ENCODE assay signal across 28 cellular contexts in the genomic region with DNA sequence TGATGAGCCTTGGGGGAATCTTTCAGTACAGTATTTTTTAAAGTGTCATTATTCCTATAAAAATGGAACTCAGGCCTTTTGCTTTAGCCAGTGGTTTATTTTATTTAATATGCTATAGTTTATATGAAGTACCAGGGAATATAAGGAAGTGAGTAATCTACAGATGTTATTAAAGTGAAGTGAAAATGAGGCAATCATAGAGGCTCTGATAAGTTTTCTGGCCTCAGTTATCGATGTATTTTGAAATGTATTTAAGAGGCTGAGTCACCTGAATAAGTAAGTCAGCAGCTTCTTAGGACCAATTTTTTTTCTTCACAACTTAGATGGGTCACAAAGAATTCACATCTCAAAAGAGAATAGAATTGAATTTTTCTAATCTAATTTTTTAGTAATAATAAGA.
"Had no signal": no experiment of that assay in that cellular context is flagged by ENCODE, and none has a peak within 500 bp of the region (broad histone marks: within the 10 kb centered on the region; RNA-seq: fewer than 3 reads in every experiment).

No MANE protein-coding gene starts in this region.

- H3K36me3 ChIP-seq: brain microvascular endothelial cell had no signal

- H3K27ac ChIP-seq: brain microvascular endothelial cell, RWPE1, VCaP had no signal

- H3K4me1 Mint-ChIP-seq: activated B cell treated with CpG ODN at 0.5 μM for 24 hours; activated naive CD4-positive, alpha-beta T cell treated with anti-CD3 and anti-CD28 coated beads, Interleukin-2, amount 10 ng/mL, durations not matched to agents 7 days and 5 days; activated naive CD8-positive, alpha-beta T cell treated with anti-CD3 and anti-CD28 coated beads, Interleukin-2, amount 50 U/mL, for 24 hours had no signal

- ATAC-seq: activated naive CD8-positive, alpha-beta T cell treated with anti-CD3 and anti-CD28 coated beads, Interleukin-2, amount 50 U/mL, for 24 hours; K562 had no signal

- FAIRE-seq: K562, RCC 7860 had no signal

- DNase-seq: activated B cell treated with CpG ODN at 0.5 μM for 24 hours; activated CD4-positive, alpha-beta memory T cell treated with anti-CD3 and anti-CD28 coated beads for 36 hours; activated CD4-positive, alpha-beta T cell treated with anti-CD3 and anti-CD28 coated beads for 4 hours; activated CD4-positive, alpha-beta T cell treated with anti-CD3 and anti-CD28 coated beads, Interleukin-2, amount 50 U/mL, for 1 hour; activated CD4-positive, CD25-positive, alpha-beta regulatory T cell treated with anti-CD3 and anti-CD28 coated beads, Interleukin-2, amount 50 U/mL, for 72 hours; activated CD8-positive, alpha-beta memory T cell treated with anti-CD3 and anti-CD28 coated beads, Interleukin-2, amount 50 U/mL, for 4 hours; activated effector memory CD4-positive, alpha-beta T cell treated with Interleukin-2 at 50 U/mL for 16 hours; activated naive CD4-positive, alpha-beta T cell treated with anti-CD3 and anti-CD28 coated beads, Interleukin-2, amount 10 ng/mL, durations not matched to agents 7 days and 5 days; activated naive CD8-positive, alpha-beta T cell treated with anti-CD3 and anti-CD28 coated beads, Interleukin-2, amount 50 U/mL, for 24 hours; activated T-cell treated with anti-CD3 and anti-CD28 coated beads, Interleukin-2, amount 50 U/mL, for 48 hours; anterior cingulate cortex; brain microvascular endothelial cell; NCI-H1092 treated with DMSO at 0.1 percent for 48 hours; NCI-H1417; NCI-H187 treated with DMSO at 0.1 percent for 48 hours; NCI-H2081 treated with DMSO at 0.1 percent for 48 hours; NCI-H345; NCI-H524 treated with DMSO at 0.1 percent for 48 hours; Right ventricle myocardium superior; SW 1271; T-helper 1 cell; T-helper 2 cell; T-helper 9 cell had no signal

- H3K27me3 ChIP-seq: brain microvascular endothelial cell had no signal

- H3K4me3 ChIP-seq: K562 had no signal

- H3K36me3 Mint-ChIP-seq: activated CD4-positive, alpha-beta memory T cell treated with anti-CD3 and anti-CD28 coated beads for 36 hours; activated naive CD4-positive, alpha-beta T cell treated with anti-CD3 and anti-CD28 coated beads, Interleukin-2, amount 10 ng/mL, durations not matched to agents 7 days and 5 days had no signal

- H3K9me3 Mint-ChIP-seq: activated naive CD8-positive, alpha-beta T cell treated with anti-CD3 and anti-CD28 coated beads, Interleukin-2, amount 50 U/mL, for 24 hours had no signal

- H3K4me3 Mint-ChIP-seq: activated B cell treated with CpG ODN at 0.5 μM for 24 hours; activated CD4-positive, alpha-beta memory T cell treated with anti-CD3 and anti-CD28 coated beads for 36 hours; activated naive CD4-positive, alpha-beta T cell treated with anti-CD3 and anti-CD28 coated beads, Interleukin-2, amount 10 ng/mL, durations not matched to agents 7 days and 5 days; activated naive CD8-positive, alpha-beta T cell; activated naive CD8-positive, alpha-beta T cell treated with anti-CD3 and anti-CD28 coated beads, Interleukin-2, amount 50 U/mL, for 24 hours had no signal

- H3K27ac Mint-ChIP-seq: activated B cell treated with CpG ODN at 0.5 μM for 24 hours; activated CD4-positive, alpha-beta memory T cell treated with anti-CD3 and anti-CD28 coated beads for 36 hours; activated naive CD4-positive, alpha-beta T cell treated with anti-CD3 and anti-CD28 coated beads, Interleukin-2, amount 10 ng/mL, durations not matched to agents 7 days and 5 days; activated naive CD8-positive, alpha-beta T cell; activated naive CD8-positive, alpha-beta T cell treated with anti-CD3 and anti-CD28 coated beads, Interleukin-2, amount 50 U/mL, for 24 hours had no signal

- H3K27me3 Mint-ChIP-seq: activated B cell treated with CpG ODN at 0.5 μM for 24 hours; activated CD4-positive, alpha-beta memory T cell treated with anti-CD3 and anti-CD28 coated beads for 36 hours; activated naive CD4-positive, alpha-beta T cell treated with anti-CD3 and anti-CD28 coated beads, Interleukin-2, amount 10 ng/mL, durations not matched to agents 7 days and 5 days; activated naive CD8-positive, alpha-beta T cell; activated naive CD8-positive, alpha-beta T cell treated with anti-CD3 and anti-CD28 coated beads, Interleukin-2, amount 50 U/mL, for 24 hours had no signal
